Comparison of ENCODE assay signal across 8 cellular contexts in the genomic region with DNA sequence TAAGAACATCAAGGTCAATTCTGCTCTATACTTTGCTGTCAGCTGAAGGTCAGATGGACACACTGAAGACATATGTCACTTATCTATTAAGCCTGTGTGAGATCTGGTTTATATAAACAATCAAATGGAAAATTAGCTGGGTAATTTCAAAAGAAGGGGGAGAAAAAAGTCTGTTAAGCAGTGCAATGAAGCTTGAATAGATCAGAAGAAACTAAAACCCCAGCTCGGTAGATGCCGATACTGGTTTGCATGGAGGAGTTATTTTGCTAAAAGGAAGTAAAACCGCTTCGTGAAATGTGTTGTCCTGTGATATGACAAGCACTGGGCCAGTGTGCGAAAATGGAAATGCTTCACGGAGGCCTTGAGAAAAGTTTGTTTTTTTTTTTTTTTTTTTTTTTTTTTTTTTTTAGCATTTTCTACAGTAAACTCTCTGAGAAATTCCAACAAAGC.
A peak's percentile ranks its signal among the peaks of the same experiment; 100 is the strongest.
DNase-seq lines count a peak whose midpoint lies in the region; ATAC-seq and TF ChIP-seq lines count a peak whose summit lies in the region.

No MANE protein-coding gene starts in this region.

- no peaks in the 10 kb centered on the region for H4K20me1 ChIP-seq in H9 (ENCODE audit: control insufficient read depth, insufficient read depth, insufficient read length)

- peaks cover 15% of the 10 kb centered on the region for H3K79me1 ChIP-seq in trophoblast cell (ENCODE audit: low read length)
- H3K79me1 ChIP-seq in H9 (ENCODE audit: insufficient read depth, low read depth, low read length, poor library complexity, severe bottlenecking), result no peaks in the 10 kb centered on the region

- H4K8ac ChIP-seq in trophoblast cell (ENCODE audit: low read depth, low read length) (no peak overlapping the region), H9 (replicated peaks; ENCODE audit: insufficient read length, low read depth, low read length) (no peak overlapping the region)

- H2BK5ac ChIP-seq in trophoblast cell (ENCODE audit: low read depth, low read length, poor library complexity) (no peak overlapping the region), H9 (ENCODE audit: insufficient read length, low read length) (no peak overlapping the region)

- H2BK12ac ChIP-seq in trophoblast cell (ENCODE audit: low read length), result no peak overlapping the region
- no peak overlapping the region for H2BK12ac ChIP-seq in H9 (ENCODE audit: insufficient read length, low read depth, low read length)

- no peak overlapping the region for H4K12ac ChIP-seq in trophoblast cell (ENCODE audit: low read depth, low read length)

- H2AFZ ChIP-seq in trophoblast cell (ENCODE audit: insufficient read depth, low read length, poor library complexity), result no peak overlapping the region
- H2AFZ ChIP-seq in H9 (ENCODE audit: low read length), result no peak overlapping the region

- peak overlapping the region; percentile 51 for H2BK120ac ChIP-seq in trophoblast cell (ENCODE audit: insufficient read depth, low read length, poor library complexity)
- no peak overlapping the region for H2BK120ac ChIP-seq in H9 (ENCODE audit: low read depth, low read length, poor library complexity, severe bottlenecking)

- H3K79me2 ChIP-seq in trophoblast cell (ENCODE audit: control insufficient read depth, insufficient read depth, low read length, poor library complexity) (no peaks in the 10 kb centered on the region), H9 (ENCODE audit: insufficient read depth, low read length) (no peaks in the 10 kb centered on the region)

- H3K36me3 ChIP-seq in trophoblast cell (ENCODE audit: control insufficient read depth in 1 of 2, insufficient read depth in 2 of 2, low read length in 2 of 2), result no peaks in the 10 kb centered on the region

- H3K4me3 ChIP-seq in trophoblast cell (ENCODE audit: low read depth, low read length), result no peak overlapping the region

- H3K23ac ChIP-seq in trophoblast cell (ENCODE audit: low read length) (no peak overlapping the region), H9 (ENCODE audit: insufficient read length, low read depth, low read length) (no peak overlapping the region)

- H3K9ac ChIP-seq in trophoblast cell (ENCODE audit: low read length), result no peak overlapping the region
- no peak overlapping the region for H3K9ac ChIP-seq in H9 (ENCODE audit: extremely low read depth, insufficient read length, low read length)

- H2AK5ac ChIP-seq in trophoblast cell (ENCODE audit: low read length) (no peak overlapping the region), H9 (ENCODE audit: insufficient read length, low read length) (no peak overlapping the region)

- H3K4ac ChIP-seq in trophoblast cell (ENCODE audit: low read depth, low read length) (no peak overlapping the region), H9 (ENCODE audit: low read depth, low read length) (no peak overlapping the region)

- no peak overlapping the region for H3K56ac ChIP-seq in H9 (ENCODE audit: insufficient read length, low read depth, low read length)

- H3K4me1 ChIP-seq in trophoblast cell (ENCODE audit: control insufficient read depth in 1 of 2, insufficient read depth in 2 of 2, low read length in 2 of 2), result peaks cover 4 to 8% of the 10 kb centered on the region in 2 experiments
- H3K4me1 ChIP-seq in H9 (ENCODE audit: insufficient read depth, low read length), result no peaks in the 10 kb centered on the region; the same call in 1 of the 2 replicates

- TF ChIP-seq CTCF in H9 (conservative IDR thresholded peaks at IDR 0.05), result no peak

- H3K4me2 ChIP-seq in trophoblast cell (ENCODE audit: low read length) (no peak overlapping the region), H9 (ENCODE audit: insufficient read depth, insufficient read length, low read length) (no peak overlapping the region)

- H3K23me2 ChIP-seq in H9 (ENCODE audit: insufficient read length, low read depth, low read length, poor library complexity, severe bottlenecking), result no peaks in the 10 kb centered on the region

- no peaks in the 10 kb centered on the region for H3K36me3 Mint-ChIP-seq in activated naive CD8-positive, alpha-beta T cell treated with anti-CD3 and anti-CD28 coated beads, Interleukin-2, amount 50 U/mL, for 24 hours (ENCODE audit: low read depth)
- no peaks in the 10 kb centered on the region for H3K36me3 Mint-ChIP-seq in H9 (ENCODE audit: insufficient read depth in 1 of 3, low read depth in 3 of 3)

- H3K27ac Mint-ChIP-seq in activated naive CD8-positive, alpha-beta T cell treated with anti-CD3 and anti-CD28 coated beads, Interleukin-2, amount 50 U/mL, for 24 hours, result peak overlapping the region; percentile 3
- H3K27ac Mint-ChIP-seq in H9, result no peak overlapping the region

- H3K27ac ChIP-seq in trophoblast cell (ENCODE audit: low read depth, low read length) (no peak overlapping the region), H9 (ENCODE audit: insufficient read length, low read depth, low read length) (no peak overlapping the region)

- H3K14ac ChIP-seq in trophoblast cell (ENCODE audit: low read length) (no peak overlapping the region), H9 (ENCODE audit: insufficient read depth, low read length) (no peak overlapping the region)

- H3K9me3 ChIP-seq in trophoblast cell (ENCODE audit: insufficient read depth, low read depth, low read length), result no peaks in the 10 kb centered on the region
- H3K9me3 ChIP-seq in H9 (ENCODE audit: control insufficient read depth, low read depth, low read length), result no peaks in the 10 kb centered on the region

- peaks cover 4% of the 10 kb centered on the region for H3K27me3 Mint-ChIP-seq in activated naive CD8-positive, alpha-beta T cell treated with anti-CD3 and anti-CD28 coated beads, Interleukin-2, amount 50 U/mL, for 24 hours
- H3K27me3 Mint-ChIP-seq in H9 (ENCODE audit: low read depth), result no peaks in the 10 kb centered on the region; the same call in 1 of the 2 replicates

- H3K4me3 Mint-ChIP-seq in activated naive CD8-positive, alpha-beta T cell treated with anti-CD3 and anti-CD28 coated beads, Interleukin-2, amount 50 U/mL, for 24 hours, result peak overlapping the region; percentile 8
- H3K4me3 Mint-ChIP-seq in H9, result no peak overlapping the region

- H3K27me3 ChIP-seq in trophoblast cell (ENCODE audit: insufficient read depth, low read length) (no peaks in the 10 kb centered on the region), H9 (ENCODE audit: insufficient read depth, low read length) (no peaks in the 10 kb centered on the region)

- H4K91ac ChIP-seq in trophoblast cell (ENCODE audit: low read depth, low read length), result no peak overlapping the region
- H4K91ac ChIP-seq in H9 (ENCODE audit: insufficient read length, low read depth, low read length), result no peak overlapping the region

- H3K9me3 Mint-ChIP-seq in activated naive CD8-positive, alpha-beta T cell treated with anti-CD3 and anti-CD28 coated beads, Interleukin-2, amount 50 U/mL, for 24 hours, result no peaks in the 10 kb centered on the region
- H3K9me3 Mint-ChIP-seq in H9, result no peaks in the 10 kb centered on the region

- H3K18ac ChIP-seq in trophoblast cell (ENCODE audit: low read length), result no peak overlapping the region
- no peak overlapping the region for H3K18ac ChIP-seq in H9 (ENCODE audit: insufficient read length, low read depth, low read length)

- peaks cover 27% of the 10 kb centered on the region for H3K4me1 Mint-ChIP-seq in activated naive CD8-positive, alpha-beta T cell treated with anti-CD3 and anti-CD28 coated beads, Interleukin-2, amount 50 U/mL, for 24 hours
- peaks cover 13 to 14% of the 10 kb centered on the region in 2 experiments for H3K4me1 Mint-ChIP-seq in H9

- no peak overlapping the region for H4K5ac ChIP-seq in H9 (ENCODE audit: insufficient read length, low read depth, low read length)

- DNase-seq in activated naive CD8-positive, alpha-beta T cell treated with anti-CD3 and anti-CD28 coated beads, Interleukin-2, amount 50 U/mL, for 24 hours, result no peak
- DNase-seq in trophoblast cell, result no peak
- no peak for DNase-seq in putamen (ENCODE audit: low spot score)
- no peak for DNase-seq in H9
- DNase-seq in EL, result no peak
- no peak for DNase-seq in amniotic stem cell (lab: John Stamatoyannopoulos, UW)

- no peak overlapping the region for H3T11ph ChIP-seq in H9 (ENCODE audit: low read length)

- ATAC-seq in GM19438 (IDR thresholded peaks at IDR 0.05; ENCODE audit: low read depth, unreplicated experiment) (peak; percentile 39), HG03175 (IDR thresholded peaks at IDR 0.05; ENCODE audit: unreplicated experiment) (peak; percentile 63)
- ATAC-seq in activated naive CD8-positive, alpha-beta T cell treated with anti-CD3 and anti-CD28 coated beads, Interleukin-2, amount 50 U/mL, for 24 hours, result peak; percentile 25

- H2BK20ac ChIP-seq in H9 (ENCODE audit: low read depth, low read length, poor library complexity, severe bottlenecking), result no peak overlapping the region

- WGBS in trophoblast cell (ENCODE audit: extremely low coverage, insufficient coverage, insufficient read length), result no CpG with 5 or more reads among the region's 6 CpGs
- WGBS in H9 (ENCODE audit: extremely low coverage, insufficient read length, low lambda C conversion rate), result no CpG with 5 or more reads among the region's 6 CpGs

- no peak overlapping the region for H2BK15ac ChIP-seq in H9 (ENCODE audit: low read depth, low read length)
